Comparison of ENCODE assay signal across 19 cellular contexts in the genomic region with DNA sequence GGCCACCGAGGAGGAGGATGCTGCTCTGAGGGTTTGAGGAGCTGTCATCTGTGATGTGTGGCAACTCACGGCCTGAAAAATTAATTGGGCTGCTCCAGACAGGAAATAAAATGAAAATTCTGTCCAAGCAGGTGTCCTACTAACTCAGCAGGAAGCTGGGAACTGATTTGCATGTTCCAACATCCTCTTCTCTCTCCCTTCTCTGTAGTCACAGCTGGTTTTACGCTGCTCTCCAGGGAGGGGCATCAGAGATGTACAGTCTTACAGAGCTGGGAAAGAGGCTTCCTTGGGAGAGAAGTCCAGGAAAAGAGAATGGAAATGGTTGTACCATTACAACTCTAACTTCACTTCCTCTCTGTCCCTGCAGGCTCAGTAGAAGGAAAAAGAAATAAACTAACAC. TPM values are rescaled to one million over a fixed set of nuclear protein-coding genes. Genes with fewer than 3 reads are reported as not detected.
DNase-seq lines count a peak whose midpoint lies in the region; ATAC-seq and TF ChIP-seq lines count a peak whose summit lies in the region.
"Had no signal": no experiment of that assay in that cellular context is flagged by ENCODE, and none has a peak within 500 bp of the region (broad histone marks: within the 10 kb centered on the region; RNA-seq: fewer than 3 reads in every experiment).

No MANE protein-coding gene starts in this region.

- CTCF ChIA-PET in OCI-LY7 (lab: Charles Lee; ENCODE audit: unreplicated experiment): interaction anchor here (0.6 kb wide), 1 partner anchor 637 kb away, joined by 3 read pairs; no protein-coding TSS in a partner anchor

- TF ChIP-seq CTCF in DND-41 (IDR thresholded peaks at IDR 0.05; ENCODE audit: borderline replicate concordance, extremely low read depth, low read length, poor library complexity, severe bottlenecking) (no peak), foreskin keratinocyte (conservative IDR thresholded peaks at IDR 0.05) (peak; percentile 15), OCI-LY7 (conservative IDR thresholded peaks at IDR 0.05; ENCODE audit: low read length) (no peak)

- POLR2A ChIA-PET in OCI-LY7 (lab: Charles Lee): no interaction called here

- H3K27ac ChIP-seq in DND-41 (ENCODE audit: low read length) (no peak overlapping the region), foreskin keratinocyte (no peak overlapping the region), OCI-LY7 (ENCODE audit: low read depth, low read length, poor library complexity, severe bottlenecking) (no peak overlapping the region)
- H3K27ac ChIP-seq: coronary artery, HL-60, upper lobe of right lung had no signal

- H3K27me3 ChIP-seq in DND-41 (ENCODE audit: insufficient read depth, low read length, poor library complexity) (no peaks in the 10 kb centered on the region), foreskin keratinocyte (no peaks in the 10 kb centered on the region)
- H3K27me3 ChIP-seq: upper lobe of right lung had no signal

- ATAC-seq in DND-41 (ENCODE audit: insufficient read depth, low read depth): no peak
- ATAC-seq in foreskin keratinocyte: peak; percentile 33
- ATAC-seq in Right ventricle myocardium inferior: no peak
- no peak for ATAC-seq in GM21447 (IDR thresholded peaks at IDR 0.05; ENCODE audit: unreplicated experiment)
- ATAC-seq: naive thymus-derived CD4-positive, alpha-beta T cell; upper lobe of right lung had no signal

- intact Hi-C loops in Right ventricle myocardium inferior (cut with DNase I) (no loop called here), OCI-LY7 (cut with micrococcal nuclease; ENCODE audit: unreplicated experiment) (no loop called here)

- H3K4me2 ChIP-seq in DND-41 (ENCODE audit: insufficient read depth, low read length) (no peak overlapping the region), OCI-LY7 (ENCODE audit: low read length) (no peak overlapping the region)

- H3K9me3 ChIP-seq in DND-41 (ENCODE audit: insufficient read depth, low read length, severe bottlenecking) (no peaks in the 10 kb centered on the region), OCI-LY7 (ENCODE audit: low read length) (no peaks in the 10 kb centered on the region)
- H3K9me3 ChIP-seq: Caco-2, upper lobe of right lung had no signal

- H3K4me1 ChIP-seq in DND-41 (ENCODE audit: insufficient read depth, low read length) (peaks cover 5% of the 10 kb centered on the region; the same call in 1 of the 2 replicates), foreskin keratinocyte (no peaks in the 10 kb centered on the region), OCI-LY7 (ENCODE audit: insufficient read depth, low read length, poor library complexity, severe bottlenecking) (no peaks in the 10 kb centered on the region)
- H3K4me1 ChIP-seq: Caco-2, upper lobe of right lung had no signal

- H3K36me3 ChIP-seq in DND-41 (ENCODE audit: insufficient read depth, low read length): no peaks in the 10 kb centered on the region
- no peaks in the 10 kb centered on the region for H3K36me3 ChIP-seq in OCI-LY7 (ENCODE audit: insufficient read depth, low read length)
- H3K36me3 ChIP-seq: upper lobe of right lung had no signal

- DNase-seq in NCI-H1417 (lab: John Stamatoyannopoulos, UW) (peak; percentile 11 to 55 (median 51)), NCI-H1417 treated with DMSO at 0.1 percent for 48 hours (lab: John Stamatoyannopoulos, UW) (no peak), DND-41 (no peak), NCI-H69 (lab: John Stamatoyannopoulos, UW) (peak; percentile 82), foreskin keratinocyte (peak in 1 of 2 donors; percentile 21), Right ventricle myocardium inferior (ENCODE audit: missing footprints) (no peak), OCI-LY7 (ENCODE audit: low spot score) (no peak)
- DNase-seq: 8988T; activated CD8-positive, alpha-beta memory T cell treated with anti-CD3 and anti-CD28 coated beads for 24 hours; activated naive CD4-positive, alpha-beta T cell; activated T-cell treated with anti-CD3 and anti-CD28 coated beads, Interleukin-2, amount 50 U/mL, for 24 hours; Caco-2; mesenchymal stem cell; naive thymus-derived CD4-positive, alpha-beta T cell; NCI-H1436; upper lobe of right lung had no signal

- no peaks in the 10 kb centered on the region for H3K9me2 ChIP-seq in OCI-LY7 (ENCODE audit: insufficient read depth, low read length)

- H2AFZ ChIP-seq in DND-41 (ENCODE audit: low read depth, low read length) (0 out of 2 replicates have a peak overlapping the region, but pooled peaks have one; percentile 1), OCI-LY7 (ENCODE audit: low read length) (no peak overlapping the region)

- BruUV-seq in OCI-LY7 (replicated peaks; lab: Mats Ljungman, UMichigan): no TSS peak

- no peak overlapping the region for H3K9ac ChIP-seq in DND-41 (ENCODE audit: low read depth, low read length)

- H3K4me3 ChIP-seq in DND-41 (ENCODE audit: low read depth in 1 of 2, low read length in 2 of 2) (no peak overlapping the region), OCI-LY7 (ENCODE audit: low read depth, low read length, poor library complexity, severe bottlenecking) (no peak overlapping the region)
- H3K4me3 ChIP-seq: coronary artery, upper lobe of right lung had no signal

- H4K20me1 ChIP-seq in DND-41 (ENCODE audit: insufficient read depth, low read length) (no peaks in the 10 kb centered on the region), OCI-LY7 (ENCODE audit: insufficient read depth, low read length) (no peaks in the 10 kb centered on the region)

- H3K79me2 ChIP-seq in DND-41 (ENCODE audit: insufficient read depth, low read length) (no peaks in the 10 kb centered on the region), OCI-LY7 (ENCODE audit: insufficient read depth, low read depth, low read length) (no peaks in the 10 kb centered on the region)

RNA-seq across cellular contexts. Expression of gene SIL1, which starts 24.2 kb away (rescaled TPM):
- total RNA-seq in foreskin keratinocyte (32.1 and 37.9 TPM in 2 replicates), Right ventricle myocardium inferior (46.2 TPM), OCI-LY7 (2022) (22.8 and 25.8 TPM in 2 replicates)
- polyA plus RNA-seq in foreskin keratinocyte: 47.9 and 55.3 TPM in 2 replicates
- 9.2 and 11.4 TPM in 2 replicates for total RNA-seq in OCI-LY7 (2014; rRNA removed; shearing (Covaris generic))

Comparison
In these comparisons a context has a peak if more than half of its experiments do, and no peak if none do; other contexts are left out.
1. DNase-seq: peak in NCI-H1417 (3 of 3) and NCI-H69 (single experiment); none in NCI-H1417 treated with DMSO at 0.1 percent for 48 hours (single experiment), DND-41 (single experiment), Right ventricle myocardium inferior (single experiment) and OCI-LY7 (single experiment).